15 cellular contexts compared by ENCODE assay signal in genomic region chr3:9746330-9746729, GRCh38. TPM values are rescaled to one million over a fixed set of nuclear protein-coding genes. Genes with fewer than 3 reads are reported as not detected.
DNase-seq lines count a peak whose midpoint lies in the region; ATAC-seq and TF ChIP-seq lines count a peak whose summit lies in the region.
"Had no signal": no experiment of that assay in that cellular context is flagged by ENCODE, and none has a peak within 500 bp of the region (broad histone marks: within the 10 kb centered on the region; RNA-seq: fewer than 3 reads in every experiment).

No MANE protein-coding gene starts in this region.

- H3K27me3 ChIP-seq in adrenal gland (no peaks in the 10 kb centered on the region), upper lobe of left lung (no peaks in the 10 kb centered on the region)
- H3K27me3 ChIP-seq: sigmoid colon had no signal

- TF ChIP-seq POLR2A in adrenal gland (IDR thresholded peaks at IDR 0.05) (no peak), upper lobe of left lung (IDR thresholded peaks at IDR 0.05) (no peak)

- TF ChIP-seq CTCF in AG10803 (conservative IDR thresholded peaks at IDR 0.05; ENCODE audit: low read length) (no peak), HEK293 (tag by site-specific recombination; IDR thresholded peaks at IDR 0.05) (no peak), adrenal gland (IDR thresholded peaks at IDR 0.05) (no peak), upper lobe of left lung (IDR thresholded peaks at IDR 0.05) (no peak)

- H3K27ac ChIP-seq in HEK293 (ENCODE audit: extremely low read depth, low read depth, low read length) (no peak overlapping the region), adrenal gland (no peak overlapping the region), upper lobe of left lung (no peak overlapping the region)
- H3K27ac ChIP-seq: sigmoid colon had no signal

- peak; percentile 58 for DNase-seq in AG10803 (ENCODE audit: low read depth)
- peak; percentile 93 for DNase-seq in amniotic epithelial cell (ENCODE audit: low read depth)
- peak; percentile 48 to 70 for DNase-seq in lung microvascular endothelial cell (ENCODE audit: low read depth in 2 of 2)
- no peak for DNase-seq in adrenal gland
- DNase-seq in stimulated activated naive CD4-positive, alpha-beta T cell treated with Interleukin-2 at 50 U/mL for 16 hours (lab: John Stamatoyannopoulos, UW): no peak
- no peak for DNase-seq in effector CD4-positive, alpha-beta T cell
- no peak for DNase-seq in upper lobe of left lung
- DNase-seq: activated CD4-positive, alpha-beta T cell treated with anti-CD3 and anti-CD28 coated beads for 1 hour; activated naive CD4-positive, alpha-beta T cell; DMS53; NCI-H1092 treated with DMSO at 0.1 percent for 48 hours; NCI-H526 treated with DMSO at 0.1 percent for 48 hours; sigmoid colon had no signal

- no peak overlapping the region for H3K4me3 ChIP-seq in AG10803 (ENCODE audit: low read length)
- no peak overlapping the region for H3K4me3 ChIP-seq in HEK293 (ENCODE audit: low read depth, low read length)
- H3K4me3 ChIP-seq in adrenal gland: no peak overlapping the region
- H3K4me3 ChIP-seq in upper lobe of left lung: no peak overlapping the region
- H3K4me3 ChIP-seq: sigmoid colon had no signal

- 70 to 81% (median 79%) methylated on average over 3 to 5 of the region's 5 CpGs for WGBS in adrenal gland, 4 donors
- WGBS in upper lobe of left lung, 2 donors: 80 to 83% methylated on average over 5 of the region's 5 CpGs

- H3K4me1 ChIP-seq in HEK293 (ENCODE audit: control insufficient read depth, insufficient read depth, low read length): 0 out of 2 replicates have a peak, but pooled peaks cover 2% of the 10 kb centered on the region
- peaks cover 17 to 19% of the 10 kb centered on the region in 2 donors for H3K4me1 ChIP-seq in adrenal gland (replicated peaks in 1 of 2)
- H3K4me1 ChIP-seq in upper lobe of left lung: peaks cover 15 to 27% (median 18%) of the 10 kb centered on the region in 4 donors

- intact Hi-C loops in adrenal gland (cut with DNase I): no loop called here

- CTCF ChIA-PET in HEK293 (lab: Yijun Ruan, JAX): no interaction called here

- POLR2A ChIA-PET in HEK293 (lab: Yijun Ruan, JAX): interaction anchor here (1.8 kb wide), 1 partner anchor 11 kb away, joined by 5 read pairs; no protein-coding TSS in a partner anchor

- ATAC-seq in upper lobe of left lung (ENCODE audit: low FRiP score in 2 of 2): no peak

- H3K36me3 ChIP-seq in HEK293 (ENCODE audit: control insufficient read depth in 2 of 2, insufficient read depth in 1 of 2, low read length in 2 of 2) (peaks cover 9 to 84% of the 10 kb centered on the region in 2 experiments), adrenal gland (replicated peaks in 1 of 2) (peaks cover 0 to 68% of the 10 kb centered on the region in 2 donors), upper lobe of left lung (peaks cover 59 to 73% (median 67%) of the 10 kb centered on the region in 4 donors)

- TF ChIP-seq EP300 in upper lobe of left lung (IDR thresholded peaks at IDR 0.05): no peak

- H3K9me3 ChIP-seq in HEK293 (ENCODE audit: control insufficient read depth, insufficient read depth, low read depth, low read length) (no peaks in the 10 kb centered on the region), adrenal gland (replicated peaks in 1 of 3) (no peaks in the 10 kb centered on the region), upper lobe of left lung (no peaks in the 10 kb centered on the region)
- H3K9me3 ChIP-seq: sigmoid colon had no signal

TF ChIP-seq in HEK293, 187 proteins besides CTCF, POLR2A, EP300 and RAD21:
- peak; percentile 46; the same call in 1 of the 2 replicates for TF ChIP-seq ZNF660 (tag by site-specific recombination; IDR thresholded peaks at IDR 0.05)
- TF ChIP-seq ZNF624 (tag by site-specific recombination; IDR thresholded peaks at IDR 0.05): no peak
- TF ChIP-seq PRDM10 (tag by site-specific recombination; IDR thresholded peaks at IDR 0.05): peak; percentile 81
- TF ChIP-seq HOXD13 (CRISPR knock-in tag; IDR thresholded peaks at IDR 0.05; ENCODE audit: borderline replicate concordance): no peak
- 0 out of 2 replicates have a peak, but pooled peaks have one; percentile 17 for TF ChIP-seq SP2 (tag by site-specific recombination; IDR thresholded peaks at IDR 0.05)
- peak; percentile 97 for TF ChIP-seq SCRT2 (tag by site-specific recombination; IDR thresholded peaks at IDR 0.05)
- TF ChIP-seq GLIS1 (tag by site-specific recombination; IDR thresholded peaks at IDR 0.05): peak; percentile 75
- TF ChIP-seq SCRT1 (tag by site-specific recombination; IDR thresholded peaks at IDR 0.05; ENCODE audit: borderline replicate concordance): peak; percentile 48; the same call in 1 of the 2 replicates
- TF ChIP-seq ZSCAN16 (tag by site-specific recombination; IDR thresholded peaks at IDR 0.05): no peak
- TF ChIP-seq ZNF600 (tag by site-specific recombination; IDR thresholded peaks at IDR 0.05): 0 out of 2 replicates have a peak, but pooled peaks have one; percentile 31
- TF ChIP-seq GFI1B (tag by site-specific recombination; IDR thresholded peaks at IDR 0.05): no peak
- no peak for TF ChIP-seq ATF2 (tag by site-specific recombination; IDR thresholded peaks at IDR 0.05; ENCODE audit: low read depth)

RNA-seq across cellular contexts. Expression of gene OGG1, which starts 3.4 kb away (rescaled TPM):
- total RNA-seq in lung microvascular endothelial cell (13.7 and 18.8 TPM in 2 replicates), adrenal gland (10 to 100 TPM; 13.3 to 34.9 (median 22.0) TPM), upper lobe of left lung (10 to 100 TPM; 13.7 to 49.2 (median 18.3) TPM)
- 10 to 100 TPM; 16.0 to 25.6 (median 21.2) TPM for polyA plus RNA-seq in adrenal gland

RNA-seq across cellular contexts. Expression of gene BRPF1, which starts 14.8 kb away (rescaled TPM):
- total RNA-seq in lung microvascular endothelial cell (10.5 and 18.7 TPM in 2 replicates), adrenal gland (10 to 100 TPM; 14.0 to 18.7 (median 16.4) TPM), upper lobe of left lung (10 to 100 TPM; 18.8 to 44.0 (median 26.5) TPM)
- 10 to 100 TPM in 2 of 3 donors, 1 to 10 TPM in 1; 7.4 to 14.6 (median 12.4) TPM for polyA plus RNA-seq in adrenal gland

RNA-seq across cellular contexts. Expression of gene CAMK1, which starts 23.4 kb away (rescaled TPM):
- total RNA-seq in lung microvascular endothelial cell: 21.4 and 25.1 TPM in 2 replicates
- total RNA-seq in adrenal gland: 100 to 1,000 TPM in 7 of 8 donors, 10 to 100 TPM in 1; 83.1 to 261 (median 176) TPM
- polyA plus RNA-seq in adrenal gland: 100 to 1,000 TPM in 2 of 3 donors, 10 to 100 TPM in 1; 51.5 to 281 (median 260) TPM
- 10 to 100 TPM; 19.5 to 44.0 (median 27.6) TPM for total RNA-seq in upper lobe of left lung

RNA-seq across cellular contexts. Expression of gene CPNE9, which starts 42.7 kb away (rescaled TPM):
- under 0.01 TPM in 1 of 2 replicates, not detected in the other for total RNA-seq in lung microvascular endothelial cell
- 1 to 10 TPM in 4 of 8 donors, under 1 TPM in 3, not detected in 1; 0.26 to 2.1 (median 1.2) TPM for total RNA-seq in adrenal gland
- 1 to 10 TPM; 1.6 to 9.2 (median 4.0) TPM for polyA plus RNA-seq in adrenal gland
- under 1 TPM in 3 of 6 donors, not detected in 3; 0.20 to 0.39 (median 0.30) TPM for total RNA-seq in upper lobe of left lung
- total RNA-seq: mononuclear cell had no signal

RNA-seq across cellular contexts. Expression of gene TADA3, which starts 45.9 kb away (rescaled TPM):
- total RNA-seq in lung microvascular endothelial cell (19.0 and 25.4 TPM in 2 replicates), adrenal gland (100 to 1,000 TPM in 5 of 8 donors, 10 to 100 TPM in 3; 59.1 to 148 (median 122) TPM), upper lobe of left lung (10 to 100 TPM; 48.2 to 68.0 (median 60.7) TPM)
- polyA plus RNA-seq in adrenal gland: 100 to 1,000 TPM in 2 of 3 donors, 10 to 100 TPM in 1; 49.7 to 133 (median 117) TPM

Comparison
In these comparisons a context has a peak if more than half of its experiments do, and no peak if none do; other contexts are left out.
1. DNase-seq: peak in AG10803 (single experiment), amniotic epithelial cell (single experiment) and lung microvascular endothelial cell (2 of 2); none in adrenal gland (0 of 7), stimulated activated naive CD4-positive, alpha-beta T cell treated with Interleukin-2 at 50 U/mL for 16 hours (single experiment), effector CD4-positive, alpha-beta T cell (single experiment) and upper lobe of left lung (0 of 2).